In genomic region chr7:42931447-42931833, GRCh38 we compare ENCODE assay signal across 8 cellular contexts. TPM values are rescaled to one million over a fixed set of nuclear protein-coding genes. Genes with fewer than 3 reads are reported as not detected.
A peak's percentile ranks its signal among the peaks of the same experiment; 100 is the strongest.
DNase-seq lines count a peak whose midpoint lies in the region; ATAC-seq, FAIRE-seq and TF ChIP-seq lines count a peak whose summit lies in the region.

No MANE protein-coding gene starts in this region.

- H3K4me3 ChIP-seq in A549 (peak overlapping the region; percentile 85), GM12878 (peak overlapping the region; percentile 94), mesendoderm (ENCODE audit: low read length) (peak overlapping the region; percentile 100)

- TF ChIP-seq EP300 in A549 (IDR thresholded peaks at IDR 0.05) = no peak
- TF ChIP-seq EP300 in GM12878 (IDR thresholded peaks at IDR 0.05; ENCODE audit: borderline replicate concordance in 1 of 2, control insufficient read depth in 1 of 2, low read depth in 2 of 2, low read length in 2 of 2) = no peak

- H4K8ac ChIP-seq in mesendoderm (ENCODE audit: low read depth, low read length) = no peak overlapping the region

- H3K27me3 ChIP-seq in GM12878 (replicated peaks in 1 of 2; ENCODE audit: control insufficient read depth in 2 of 2, insufficient read depth in 2 of 2, low read length in 1 of 2) (no peaks in the 10 kb centered on the region), mesendoderm (ENCODE audit: insufficient read depth, low read length, poor library complexity) (no peaks in the 10 kb centered on the region)

- TF ChIP-seq POLR2A in A549 (IDR thresholded peaks at IDR 0.05; ENCODE audit: low read length) = no peak
- TF ChIP-seq POLR2A in GM12878 (IDR thresholded peaks at IDR 0.05; ENCODE audit: low read depth, low read length) = no peak

- H4K20me1 ChIP-seq in GM12878 (ENCODE audit: control insufficient read depth, insufficient read depth) = peaks cover 5% of the 10 kb centered on the region

- ATAC-seq in A549 = no peak
- 0 out of 3 replicates have a peak, but pooled peaks have one; percentile 5 for ATAC-seq in GM12878
- ATAC-seq in GM18511 (IDR thresholded peaks at IDR 0.05; ENCODE audit: unreplicated experiment) = no peak

- DNase-seq in A549 (ENCODE audit: low read depth in 1 of 2, low spot score in 1 of 2) = no peak
- peak; percentile 40 for DNase-seq in HT-29 (ENCODE audit: low spot score)
- DNase-seq in GM12878 (ENCODE audit: low read depth, low spot score) = no peak
- no peak for DNase-seq in mesendoderm
- no peak for DNase-seq in NCI-H524 treated with DMSO at 0.1 percent for 48 hours (lab: John Stamatoyannopoulos, UW)
- DNase-seq in NCI-H446 (lab: John Stamatoyannopoulos, UW) = no peak
- DNase-seq in effector CD8-positive, alpha-beta T cell (lab: John Stamatoyannopoulos, UW) = no peak

- H3K4me2 ChIP-seq in A549 (peak overlapping the region; percentile 92), GM12878 (ENCODE audit: control insufficient read depth, insufficient read depth) (0 out of 2 replicates have a peak overlapping the region, but pooled peaks have one; percentile 31), mesendoderm (ENCODE audit: low read length) (peak overlapping the region; percentile 51)

- intact Hi-C loops in GM12878 (cut with micrococcal nuclease; ENCODE audit: unreplicated experiment) = loop anchor here (5.0 to 10.0 kb wide), 2 partner anchors 656 to 793 kb away; partner anchors contain the start of gene COA1

- peak overlapping the region; percentile 100 for H3K56ac ChIP-seq in mesendoderm (ENCODE audit: low read length)

- H3K4ac ChIP-seq in mesendoderm (ENCODE audit: low read depth, low read length) = peak overlapping the region; percentile 6

- RAD21 ChIA-PET in GM12878 (lab: Charles Lee; ENCODE audit: unreplicated experiment) = interaction anchor here (0.8 to 4.7 kb wide), 10 partner anchors 10 to 991 kb away, joined by 3 to 20 read pairs (median 3); no protein-coding TSS in a partner anchor

- TF ChIP-seq RAD21 in A549 (conservative IDR thresholded peaks at IDR 0.05 in 1 of 2, IDR thresholded peaks at IDR 0.05 in 1 of 2) = no peak
- no peak for TF ChIP-seq RAD21 in GM12878 (IDR thresholded peaks at IDR 0.05; ENCODE audit: insufficient read depth, low read depth, low read length)

- peak overlapping the region; percentile 87 to 92 for H3K27ac ChIP-seq in A549
- H3K27ac ChIP-seq in GM12878 (ENCODE audit: control insufficient read depth, insufficient read depth) = peak overlapping the region; percentile 86
- H3K27ac ChIP-seq in mesendoderm (ENCODE audit: low read depth, low read length) = no peak overlapping the region

- H3K79me1 ChIP-seq in mesendoderm (ENCODE audit: low read length) = peaks cover 5% of the 10 kb centered on the region

- no peak overlapping the region for H4K5ac ChIP-seq in mesendoderm (ENCODE audit: low read length)

- CTCF ChIA-PET in A549 (lab: Yijun Ruan, JAX) = interaction anchor here (0.6 to 6.1 kb wide), 8 partner anchors 9 to 651 kb away, joined by 3 to 53 read pairs (median 4); partner anchors contain the start of genes C7orf25 and STK17A
- CTCF ChIA-PET in GM12878 (lab: Yijun Ruan, JAX) = interaction anchor here (0.5 to 4.9 kb wide), 12 partner anchors 9 to 651 kb away, joined by 3 to 33 read pairs (median 4); partner anchors contain the start of genes C7orf25 and STK17A

- H2AFZ ChIP-seq in GM12878 (ENCODE audit: control insufficient read depth, low read depth, low read length) = peak overlapping the region; percentile 63

- peak overlapping the region; percentile 60 for H3K23ac ChIP-seq in mesendoderm (ENCODE audit: low read length)

- H2BK5ac ChIP-seq in mesendoderm (ENCODE audit: low read length) = peak overlapping the region; percentile 87

- under 1% methylated on average over 11 of the region's 12 CpGs for WGBS in A549 (ENCODE audit: missing lambda C conversion rate)
- WGBS in GM12878 (ENCODE audit: insufficient coverage, insufficient replicate concordance, low lambda C conversion rate, missing lambda C conversion rate) = under 1% methylated on average over 11 of the region's 12 CpGs
- WGBS in mesendoderm (ENCODE audit: extremely low coverage, insufficient coverage, low lambda C conversion rate) = no CpG with 5 or more reads among the region's 12 CpGs

- POLR2A ChIA-PET in A549 (lab: Yijun Ruan, JAX) = interaction anchor here (0.6 to 2.8 kb wide), 8 partner anchors 7 to 794 kb away, joined by 3 to 23 read pairs (median 4); partner anchors contain the start of gene C7orf25
- POLR2A ChIA-PET in GM12878 (lab: Charles Lee) = interaction anchor here (1.0 to 6.1 kb wide), 8 partner anchors 9 to 651 kb away, joined by 3 to 50 read pairs (median 6); partner anchors contain the start of genes C7orf25 and STK17A

- H2BK15ac ChIP-seq in mesendoderm (replicated peaks; ENCODE audit: low read depth) = no peak overlapping the region

- no peak overlapping the region for H3K18ac ChIP-seq in mesendoderm (ENCODE audit: low read length)

- no peak for FAIRE-seq in A549 (lab: Jason Lieb, UNC)
- no peak for FAIRE-seq in GM12878 (lab: Jason Lieb, UNC)

- H3K9ac ChIP-seq in GM12878 (ENCODE audit: control insufficient read depth, insufficient read depth, low read length) = peak overlapping the region; percentile 88
- peak overlapping the region; percentile 99 for H3K9ac ChIP-seq in mesendoderm (ENCODE audit: low read length)

- 0 out of 4 replicates have a peak, but pooled peaks cover 0 to 15% of the 10 kb centered on the region in 2 experiments for H3K36me3 ChIP-seq in GM12878 (ENCODE audit: control insufficient read depth in 2 of 2, insufficient read depth in 2 of 2, low read length in 1 of 2)
- peaks cover 2% of the 10 kb centered on the region for H3K36me3 ChIP-seq in mesendoderm (ENCODE audit: control insufficient read depth, insufficient read depth, low read length)

- H2AK5ac ChIP-seq in mesendoderm (ENCODE audit: low read length) = no peak overlapping the region

- in situ Hi-C loops in GM12878 (cut with MboI) = loop anchor here (10.0 kb wide), 3 partner anchors 643 to 903 kb away; partner anchors contain the start of gene COA1

- H3K9me3 ChIP-seq in A549 (no peaks in the 10 kb centered on the region), GM12878 (replicated peaks; ENCODE audit: control insufficient read depth, insufficient read depth, low read length) (no peaks in the 10 kb centered on the region)

- no peak for TF ChIP-seq CTCF in A549 (IDR thresholded peaks at IDR 0.05)
- no peak for TF ChIP-seq CTCF in GM12878 (IDR thresholded peaks at IDR 0.05 in 2 of 3, conservative IDR thresholded peaks at IDR 0.05 in 1 of 3; ENCODE audit: control insufficient read depth in 2 of 3, extremely low read depth in 1 of 3, insufficient read depth in 1 of 3, low read depth in 3 of 3, low read length in 3 of 3)

- no TSS peak for BruUV-seq in GM12878 (replicated peaks; lab: Mats Ljungman, UMichigan)

- peaks cover 93% of the 10 kb centered on the region for H3K79me2 ChIP-seq in GM12878 (ENCODE audit: control insufficient read depth, insufficient read depth, low read length)
- H3K79me2 ChIP-seq in mesendoderm (ENCODE audit: control insufficient read depth, insufficient read depth, low read length) = peaks cover 68% of the 10 kb centered on the region

- no peak overlapping the region for H2BK120ac ChIP-seq in mesendoderm (ENCODE audit: low read depth, low read length)

- peaks cover 21% of the 10 kb centered on the region; the same call in 2 of the 3 replicates for H3K4me1 ChIP-seq in A549
- H3K4me1 ChIP-seq in GM12878 (ENCODE audit: control insufficient read depth, insufficient read depth, low read length) = peaks cover 15% of the 10 kb centered on the region; the same call in 1 of the 2 replicates
- H3K4me1 ChIP-seq in mesendoderm (ENCODE audit: control insufficient read depth, low read depth, low read length) = peaks cover 5% of the 10 kb centered on the region

- SMC1A ChIA-PET in GM12878 (lab: Charles Lee; ENCODE audit: uncharacterized antibody, unreplicated experiment) = interaction anchor here (0.6 to 5.8 kb wide), 14 partner anchors 7 to 1050 kb away, joined by 3 to 42 read pairs (median 4); partner anchors contain the start of gene C7orf25

RNA-seq across cellular contexts. Expression of gene PSMA2, which starts 0.5 kb away (rescaled TPM):
- 241 and 324 TPM in 2 replicates for polyA plus RNA-seq in A549 (2011; rRNA removed)
- polyA plus RNA-seq in A549 (2012; cell fraction: cytosol; rRNA removed) = 98.9 and 125 TPM in 2 replicates
- polyA plus RNA-seq in A549 (2012; cell fraction: nucleus; rRNA removed) = 35.0 and 56.4 TPM in 2 replicates
- 185 to 198 TPM (median 188 TPM) in 3 replicates for polyA plus RNA-seq in A549 (2017; fragmentation: RNase III; extraction: RNeasy Plus Mini Kit Qiagen cat#74134 plus additional on column Dnase treatment)
- 13.6 and 14.8 TPM in 2 replicates for polyA minus RNA-seq in A549 (2011; rRNA and poly(A)+ RNA removed)
- 54.8 and 63.4 TPM in 2 replicates for total RNA-seq in HT-29 (2014; rRNA removed; shearing (Covaris generic))
- 47.6 and 50.1 TPM in 2 replicates for total RNA-seq in GM12878 (2013; cell fraction: nucleolus; rRNA removed)
- total RNA-seq in GM12878 (2014; rRNA removed) = 129 and 142 TPM in 2 replicates
- 192 and 195 TPM in 2 replicates for total RNA-seq in GM12878 (2014; rRNA removed; fragmentation: Illumina TruSeq; extraction: Trizol)
- 196 and 211 TPM in 2 replicates for total RNA-seq in GM12878 (2021)
- polyA plus RNA-seq in GM12878 (2011; ENCODE audit: low read depth) = 203 TPM
- polyA plus RNA-seq in GM12878 (2011; rRNA removed) = 438 and 659 TPM in 2 replicates
- 136 and 144 TPM in 2 replicates for polyA plus RNA-seq in GM12878 (2011; cell fraction: cytosol; rRNA removed)
- 115 TPM in 2 replicates for polyA plus RNA-seq in GM12878 (2011; cell fraction: nucleus; rRNA removed)
- polyA plus RNA-seq in GM12878 (2012) = 212 and 255 TPM in 2 replicates
- 175 and 207 TPM in 2 replicates for polyA plus RNA-seq in GM12878 (2014; fragmentation: Illumina TruSeq; extraction: Trizol)
- polyA plus RNA-seq in GM12878 (2014; fragmentation: Nextera tagmentation; extraction: Ambion mirVana) = 1,000 to 10,000 TPM; 1,068 to 1,223 TPM
- 133 and 170 TPM in 2 replicates for polyA plus RNA-seq in GM12878 (2014; rRNA removed)
- polyA plus RNA-seq in GM12878 (2016; fragmentation: Nextera tagmentation; extraction: Ambion mirVana) = 100 to 1,000 TPM; 779 to 813 TPM
- 42.9 and 69.9 TPM in 2 replicates for polyA minus RNA-seq in GM12878 (2011; rRNA and poly(A)+ RNA removed)
- 29.3 and 37.7 TPM in 2 replicates for polyA minus RNA-seq in GM12878 (2011; cell fraction: cytosol; rRNA and poly(A)+ RNA removed)
- polyA minus RNA-seq in GM12878 (2011; cell fraction: nucleus; rRNA and poly(A)+ RNA removed) = 15.7 and 23.2 TPM in 2 replicates
- 351 TPM for polyA plus RNA-seq in mesendoderm (2013, experiment 1 of 2)
- polyA plus RNA-seq in mesendoderm (2013, experiment 2 of 2) = 360 TPM

RNA-seq across cellular contexts. Expression of gene MRPL32, which starts 0.7 kb away (rescaled TPM):
- polyA plus RNA-seq in A549 (2011; rRNA removed) = 68.1 and 90.4 TPM in 2 replicates
- 64.0 and 77.5 TPM in 2 replicates for polyA plus RNA-seq in A549 (2012; cell fraction: cytosol; rRNA removed)
- 28.3 and 31.8 TPM in 2 replicates for polyA plus RNA-seq in A549 (2012; cell fraction: nucleus; rRNA removed)
- polyA plus RNA-seq in A549 (2017; fragmentation: RNase III; extraction: RNeasy Plus Mini Kit Qiagen cat#74134 plus additional on column Dnase treatment) = 75.0 to 80.8 TPM (median 76.0 TPM) in 3 replicates
- 7.6 and 8.5 TPM in 2 replicates for polyA minus RNA-seq in A549 (2011; rRNA and poly(A)+ RNA removed)
- 65.4 and 67.1 TPM in 2 replicates for total RNA-seq in HT-29 (2014; rRNA removed; shearing (Covaris generic))
- total RNA-seq in GM12878 (2013; cell fraction: nucleolus; rRNA removed) = 69.7 and 72.4 TPM in 2 replicates
- 72.0 and 86.3 TPM in 2 replicates for total RNA-seq in GM12878 (2014; rRNA removed)
- 99.7 and 107 TPM in 2 replicates for total RNA-seq in GM12878 (2014; rRNA removed; fragmentation: Illumina TruSeq; extraction: Trizol)
- total RNA-seq in GM12878 (2021) = 65.3 and 66.0 TPM in 2 replicates
- polyA plus RNA-seq in GM12878 (2011; ENCODE audit: low read depth) = 59.8 TPM
- polyA plus RNA-seq in GM12878 (2011; rRNA removed) = 101 and 156 TPM in 2 replicates
- polyA plus RNA-seq in GM12878 (2011; cell fraction: cytosol; rRNA removed) = 66.7 and 70.1 TPM in 2 replicates
- 71.1 and 90.3 TPM in 2 replicates for polyA plus RNA-seq in GM12878 (2011; cell fraction: nucleus; rRNA removed)
- 58.1 and 60.1 TPM in 2 replicates for polyA plus RNA-seq in GM12878 (2012)
- polyA plus RNA-seq in GM12878 (2014; fragmentation: Illumina TruSeq; extraction: Trizol) = 106 and 111 TPM in 2 replicates
- polyA plus RNA-seq in GM12878 (2014; fragmentation: Nextera tagmentation; extraction: Ambion mirVana) = 100 to 1,000 TPM; 274 to 339 TPM
- polyA plus RNA-seq in GM12878 (2014; rRNA removed) = 98.9 and 112 TPM in 2 replicates
- 100 to 1,000 TPM; 134 to 138 TPM for polyA plus RNA-seq in GM12878 (2016; fragmentation: Nextera tagmentation; extraction: Ambion mirVana)
- 23.3 and 25.7 TPM in 2 replicates for polyA minus RNA-seq in GM12878 (2011; rRNA and poly(A)+ RNA removed)
- 9.1 and 17.3 TPM in 2 replicates for polyA minus RNA-seq in GM12878 (2011; cell fraction: cytosol; rRNA and poly(A)+ RNA removed)
- 14.1 and 14.6 TPM in 2 replicates for polyA minus RNA-seq in GM12878 (2011; cell fraction: nucleus; rRNA and poly(A)+ RNA removed)
- polyA plus RNA-seq in mesendoderm (2013, experiment 1 of 2) = 146 TPM
- polyA plus RNA-seq in mesendoderm (2013, experiment 2 of 2) = 197 TPM

RNA-seq across cellular contexts. Expression of gene C7orf25, which starts 19.6 kb away (rescaled TPM):
- polyA plus RNA-seq in A549 (2011; rRNA removed) (3.7 and 4.2 TPM in 2 replicates), A549 (2017; fragmentation: RNase III; extraction: RNeasy Plus Mini Kit Qiagen cat#74134 plus additional on column Dnase treatment) (3.0 to 3.8 TPM (median 3.0 TPM) in 3 replicates), GM12878 (2011; rRNA removed) (1.0 and 2.0 TPM in 2 replicates), GM12878 (2014; fragmentation: Illumina TruSeq; extraction: Trizol) (0.98 and 2.0 TPM in 2 replicates), GM12878 (2014; fragmentation: Nextera tagmentation; extraction: Ambion mirVana) (1 to 10 TPM in 1 of 2 experiments, under 1 TPM in 1; 0.68 to 1.3 TPM), GM12878 (2014; rRNA removed) (0.63 and 2.6 TPM in 2 replicates), GM12878 (2016; fragmentation: Nextera tagmentation; extraction: Ambion mirVana) (1 to 10 TPM; 2.0 to 2.7 TPM)
- 2.3 TPM in 2 replicates for polyA plus RNA-seq in A549 (2012; cell fraction: cytosol; rRNA removed)
- polyA plus RNA-seq in A549 (2012; cell fraction: nucleus; rRNA removed) = 1.00 and 1.4 TPM in 2 replicates
- 1.2 and 1.7 TPM in 2 replicates for polyA minus RNA-seq in A549 (2011; rRNA and poly(A)+ RNA removed)
- total RNA-seq in HT-29 (2014; rRNA removed; shearing (Covaris generic)) = 3.4 and 4.2 TPM in 2 replicates
- total RNA-seq in GM12878 (2013; cell fraction: nucleolus; rRNA removed) = 17.2 and 18.2 TPM in 2 replicates
- total RNA-seq in GM12878 (2014; rRNA removed) (1.4 and 3.5 TPM in 2 replicates), GM12878 (2014; rRNA removed; fragmentation: Illumina TruSeq; extraction: Trizol) (1.9 and 2.2 TPM in 2 replicates), GM12878 (2021) (3.2 and 3.6 TPM in 2 replicates)
- polyA plus RNA-seq in GM12878 (2011; ENCODE audit: low read depth) = 0.49 TPM
- polyA plus RNA-seq in GM12878 (2011; cell fraction: cytosol; rRNA removed) = 0.55 and 0.87 TPM in 2 replicates
- 2.5 and 3.0 TPM in 2 replicates for polyA plus RNA-seq in GM12878 (2011; cell fraction: nucleus; rRNA removed)
- polyA plus RNA-seq in GM12878 (2012) = 1.1 and 1.3 TPM in 2 replicates
- polyA minus RNA-seq in GM12878 (2011; rRNA and poly(A)+ RNA removed) = 1.2 and 2.1 TPM in 2 replicates
- polyA minus RNA-seq in GM12878 (2011; cell fraction: cytosol; rRNA and poly(A)+ RNA removed) = 1.3 TPM in 1 of 2 replicates, not detected in the other
- polyA minus RNA-seq in GM12878 (2011; cell fraction: nucleus; rRNA and poly(A)+ RNA removed) = 5.7 and 9.2 TPM in 2 replicates
- 3.9 TPM for polyA plus RNA-seq in mesendoderm (2013, experiment 1 of 2)
- 3.9 TPM for polyA plus RNA-seq in mesendoderm (2013, experiment 2 of 2)

Comparison
In these comparisons a context has a peak if more than half of its experiments do, and no peak if none do; other contexts are left out.
1. H3K4me2 ChIP-seq: peak in every context shown above with its lines; median percentile 92 in A549; 51 in mesendoderm; 31 in GM12878.